In genomic region chr7:121547341-121548092, GRCh38 we compare ENCODE assay signal across 9 cellular contexts.
A peak's percentile ranks its signal among the peaks of the same experiment; 100 is the strongest.
DNase-seq lines count a peak whose midpoint lies in the region; ATAC-seq and TF ChIP-seq lines count a peak whose summit lies in the region.
"Had no signal": no experiment of that assay in that cellular context is flagged by ENCODE, and none has a peak within 500 bp of the region (broad histone marks: within the 10 kb centered on the region; RNA-seq: fewer than 3 reads in every experiment).

No MANE protein-coding gene starts in this region.

- H3K9me3 Mint-ChIP-seq in CD4-positive, alpha-beta T cell: no peaks in the 10 kb centered on the region
- H3K9me3 Mint-ChIP-seq in activated CD8-positive, alpha-beta T cell treated with anti-CD3 and anti-CD28 coated beads for 36 hours: no peaks in the 10 kb centered on the region
- H3K9me3 Mint-ChIP-seq in activated T-helper 2 cell treated with anti-CD3 and anti-CD28 coated beads, Interferon-gamma antibody, Interleukin-2, Interleukin-4, amounts not matched to agents 10 μg/mL and 5 μg/mL and 100 μg/mL, durations not matched to agents 14 hours and 24 hours and 36 hours: peaks cover 12% of the 10 kb centered on the region

- no peaks in the 10 kb centered on the region for H3K27me3 ChIP-seq in CD4-positive, alpha-beta T cell (ENCODE audit: control insufficient read depth, insufficient read depth, low read length)
- H3K27me3 ChIP-seq in heart left ventricle: no peaks in the 10 kb centered on the region
- H3K27me3 ChIP-seq: SJSA1 had no signal

- H3K4me1 Mint-ChIP-seq in CD4-positive, alpha-beta T cell (ENCODE audit: low read depth): no peaks in the 10 kb centered on the region
- H3K4me1 Mint-ChIP-seq in activated CD8-positive, alpha-beta T cell treated with anti-CD3 and anti-CD28 coated beads for 36 hours (ENCODE audit: low read depth): peaks cover 35% of the 10 kb centered on the region
- peaks cover 38% of the 10 kb centered on the region for H3K4me1 Mint-ChIP-seq in activated T-helper 2 cell treated with anti-CD3 and anti-CD28 coated beads, Interferon-gamma antibody, Interleukin-2, Interleukin-4, amounts not matched to agents 10 μg/mL and 5 μg/mL and 100 μg/mL, durations not matched to agents 14 hours and 24 hours and 36 hours (ENCODE audit: low read depth)

- H3K4me1 ChIP-seq in heart left ventricle: peaks cover 0 to 4% (median 0%) of the 10 kb centered on the region in 12 donors

- H3K9me3 ChIP-seq in CD4-positive, alpha-beta T cell (ENCODE audit: control insufficient read depth, low read length): no peaks in the 10 kb centered on the region
- H3K9me3 ChIP-seq in heart left ventricle: peaks cover 0 to 9% (median 0%) of the 10 kb centered on the region in 12 donors

- WGBS in heart left ventricle, 4 donors: 0 to 1% (median 1%) methylated on average over 3 of the region's 3 CpGs

- no peak for DNase-seq in CD4-positive, alpha-beta T cell
- peak; percentile 28 for DNase-seq in NCI-H2081 treated with DMSO at 0.1 percent for 48 hours (lab: John Stamatoyannopoulos, UW)
- no peak for DNase-seq in activated CD8-positive, alpha-beta T cell treated with anti-CD3 and anti-CD28 coated beads for 36 hours
- DNase-seq in heart left ventricle: no peak
- no peak for DNase-seq in sciatic nerve (ENCODE audit: low spot score)
- DNase-seq in activated T-helper 2 cell treated with anti-CD3 and anti-CD28 coated beads, Interferon-gamma antibody, Interleukin-2, Interleukin-4, amounts not matched to agents 10 μg/mL and 5 μg/mL and 100 μg/mL, durations not matched to agents 14 hours and 24 hours and 36 hours (ENCODE audit: low spot score): no peak

- no peak overlapping the region for H3K4me3 Mint-ChIP-seq in CD4-positive, alpha-beta T cell
- no peak overlapping the region for H3K4me3 Mint-ChIP-seq in activated CD8-positive, alpha-beta T cell treated with anti-CD3 and anti-CD28 coated beads for 36 hours
- no peak overlapping the region for H3K4me3 Mint-ChIP-seq in activated T-helper 2 cell treated with anti-CD3 and anti-CD28 coated beads, Interferon-gamma antibody, Interleukin-2, Interleukin-4, amounts not matched to agents 10 μg/mL and 5 μg/mL and 100 μg/mL, durations not matched to agents 14 hours and 24 hours and 36 hours (ENCODE audit: low read depth)

- CTCF ChIA-PET in CD4-positive, alpha-beta T cell (lab: Charles Lee): interaction anchor here (0.6 to 3.7 kb wide), 8 partner anchors 13 to 189 kb away, joined by 3 to 33 read pairs (median 4); partner anchors contain the start of gene FAM3C
- CTCF ChIA-PET in activated CD8-positive, alpha-beta T cell treated with anti-CD3 and anti-CD28 coated beads for 36 hours (lab: Charles Lee): interaction anchor here (0.7 to 3.8 kb wide), 18 partner anchors 9 to 217 kb away, joined by 3 to 104 read pairs (median 4); partner anchors contain the start of gene FAM3C

- H3K4me3 ChIP-seq in heart left ventricle: no peak overlapping the region
- H3K4me3 ChIP-seq: SJSA1 had no signal

- no peak overlapping the region for H3K27ac Mint-ChIP-seq in CD4-positive, alpha-beta T cell
- H3K27ac Mint-ChIP-seq in activated CD8-positive, alpha-beta T cell treated with anti-CD3 and anti-CD28 coated beads for 36 hours: no peak overlapping the region
- H3K27ac Mint-ChIP-seq in activated T-helper 2 cell treated with anti-CD3 and anti-CD28 coated beads, Interferon-gamma antibody, Interleukin-2, Interleukin-4, amounts not matched to agents 10 μg/mL and 5 μg/mL and 100 μg/mL, durations not matched to agents 14 hours and 24 hours and 36 hours: no peak overlapping the region

- H3K36me3 ChIP-seq in heart left ventricle: no peaks in the 10 kb centered on the region
- H3K36me3 ChIP-seq: SJSA1 had no signal

- no peak for TF ChIP-seq POLR2A in heart left ventricle (IDR thresholded peaks at IDR 0.05)

- POLR2A ChIA-PET in CD4-positive, alpha-beta T cell (lab: Charles Lee): interaction anchor here (0.7 to 1.4 kb wide), 3 partner anchors 151 to 180 kb away, joined by 3 to 11 read pairs (median 5); partner anchors contain the start of gene FAM3C
- POLR2A ChIA-PET in activated CD8-positive, alpha-beta T cell treated with anti-CD3 and anti-CD28 coated beads for 36 hours (lab: Charles Lee): interaction anchor here (0.6 to 1.0 kb wide), 2 partner anchors 51 to 180 kb away, joined by 3 read pairs; no protein-coding TSS in a partner anchor

- H3K36me3 Mint-ChIP-seq in CD4-positive, alpha-beta T cell (ENCODE audit: low read depth): no peaks in the 10 kb centered on the region
- peaks cover 4% of the 10 kb centered on the region for H3K36me3 Mint-ChIP-seq in activated CD8-positive, alpha-beta T cell treated with anti-CD3 and anti-CD28 coated beads for 36 hours (ENCODE audit: low read depth)
- H3K36me3 Mint-ChIP-seq in activated T-helper 2 cell treated with anti-CD3 and anti-CD28 coated beads, Interferon-gamma antibody, Interleukin-2, Interleukin-4, amounts not matched to agents 10 μg/mL and 5 μg/mL and 100 μg/mL, durations not matched to agents 14 hours and 24 hours and 36 hours (ENCODE audit: low read depth): peaks cover 14% of the 10 kb centered on the region

- intact Hi-C loops in CD4-positive, alpha-beta T cell (cut with DNase I, micrococcal nuclease): loop anchor here (1.0 to 5.0 kb wide), 6 partner anchors 115 to 560 kb away; partner anchors contain the start of gene CPED1 (in 1 of the 2)
- intact Hi-C loops in activated CD8-positive, alpha-beta T cell treated with anti-CD3 and anti-CD28 coated beads for 36 hours (cut with micrococcal nuclease): loop anchor here (1.0 to 10.0 kb wide), 4 partner anchors 50 to 413 kb away; no protein-coding TSS in a partner anchor
- intact Hi-C loops in heart left ventricle (cut with DNase I): loop anchor here (1.0 to 5.0 kb wide), 5 partner anchors 180 to 420 kb away; no protein-coding TSS in a partner anchor
- intact Hi-C loops in sciatic nerve (cut with DNase I): no loop called here
- intact Hi-C loops in activated T-helper 2 cell treated with anti-CD3 and anti-CD28 coated beads, Interferon-gamma antibody, Interleukin-2, Interleukin-4, amounts not matched to agents 10 μg/mL and 5 μg/mL and 100 μg/mL, durations not matched to agents 14 hours and 24 hours and 36 hours (cut with micrococcal nuclease): loop anchor here (1.0 to 5.0 kb wide), 3 partner anchors 152 to 410 kb away; no protein-coding TSS in a partner anchor

- H3K27ac ChIP-seq in CD4-positive, alpha-beta T cell (ENCODE audit: low read depth, low read length): no peak overlapping the region
- H3K27ac ChIP-seq in heart left ventricle: no peak overlapping the region
- H3K27ac ChIP-seq: SJSA1 had no signal

- H3K27me3 Mint-ChIP-seq in CD4-positive, alpha-beta T cell: no peaks in the 10 kb centered on the region
- H3K27me3 Mint-ChIP-seq in activated CD8-positive, alpha-beta T cell treated with anti-CD3 and anti-CD28 coated beads for 36 hours: peaks cover under 1% of the 10 kb centered on the region
- H3K27me3 Mint-ChIP-seq in activated T-helper 2 cell treated with anti-CD3 and anti-CD28 coated beads, Interferon-gamma antibody, Interleukin-2, Interleukin-4, amounts not matched to agents 10 μg/mL and 5 μg/mL and 100 μg/mL, durations not matched to agents 14 hours and 24 hours and 36 hours (ENCODE audit: low read depth): peaks cover 4% of the 10 kb centered on the region

- peak; percentile 79 for ATAC-seq in CD4-positive, alpha-beta T cell (ENCODE audit: poor library complexity)
- ATAC-seq in GM18873 (IDR thresholded peaks at IDR 0.05; ENCODE audit: low FRiP score, unreplicated experiment): peak; percentile 80
- peak; percentile 75 for ATAC-seq in HG03064 (IDR thresholded peaks at IDR 0.05; ENCODE audit: low read depth, unreplicated experiment)
- ATAC-seq in activated CD8-positive, alpha-beta T cell treated with anti-CD3 and anti-CD28 coated beads for 36 hours: peak; percentile 69
- ATAC-seq in heart left ventricle: peak in 3 of 4 donors; percentile 50 to 78 (median 63)
- ATAC-seq in sciatic nerve: peak; percentile 86

- peak; percentile 84 for TF ChIP-seq CTCF in CD4-positive, alpha-beta T cell (IDR thresholded peaks at IDR 0.05)
- peak; percentile 81 for TF ChIP-seq CTCF in activated CD8-positive, alpha-beta T cell treated with anti-CD3 and anti-CD28 coated beads for 36 hours (IDR thresholded peaks at IDR 0.05)
- peak; percentile 60 to 87 (median 80) for TF ChIP-seq CTCF in heart left ventricle (IDR thresholded peaks at IDR 0.05)
